ENCODE assay signal across 15 cellular contexts in the genomic region with DNA sequence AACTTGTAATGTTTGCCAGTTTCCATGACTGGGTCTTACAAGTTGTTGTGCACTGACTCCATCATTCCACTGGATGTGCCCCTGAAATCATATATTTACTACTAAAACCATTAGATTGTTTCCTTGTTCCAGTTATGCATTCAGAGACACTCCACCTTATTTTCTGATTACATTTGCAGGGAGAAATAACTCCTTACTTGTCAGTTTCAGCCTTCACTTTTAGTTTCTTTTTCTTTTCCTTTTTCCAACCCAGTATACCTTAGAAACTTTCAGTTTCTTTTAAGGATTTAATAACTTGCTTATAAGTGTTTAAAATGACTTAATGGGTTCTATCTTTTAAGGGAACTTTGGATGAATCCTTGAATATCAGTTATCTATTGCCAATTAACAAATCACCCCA.
"Had no signal": no experiment of that assay in that cellular context is flagged by ENCODE, and none has a peak within 500 bp of the region (broad histone marks: within the 10 kb centered on the region; RNA-seq: fewer than 3 reads in every experiment).

No MANE protein-coding gene starts in this region.

- H3K4me3 Mint-ChIP-seq: neural crest cell had no signal

- DNase-seq: activated CD4-positive, alpha-beta T cell treated with anti-CD3 and anti-CD28 coated beads for 48 hours; activated T-cell treated with anti-CD3 and anti-CD28 coated beads, Interleukin-2, amount 50 U/mL, for 1 hour; aorta; brain microvascular endothelial cell; central memory CD4-positive, alpha-beta T cell; dorsolateral prefrontal cortex; left ventricle myocardium superior; stimulated activated naive CD4-positive, alpha-beta T cell; substantia nigra; tibial artery; uterus had no signal

- H3K27ac Mint-ChIP-seq: progenitor cell of endocrine pancreas had no signal

- H3K9me3 Mint-ChIP-seq: neural crest cell had no signal

- ATAC-seq: left ventricle myocardium superior had no signal

- H3K4me1 Mint-ChIP-seq: neural crest cell had no signal

- H3K27me3 Mint-ChIP-seq: progenitor cell of endocrine pancreas had no signal

- FAIRE-seq: colon, TTC549 had no signal
